Comparison of ENCODE assay signal across 22 cellular contexts in genomic region chrX:129700536-129700935, GRCh38. TPM values are rescaled to one million over a fixed set of nuclear protein-coding genes. Genes with fewer than 3 reads are reported as not detected.
DNase-seq lines count a peak whose midpoint lies in the region; TF ChIP-seq lines count a peak whose summit lies in the region.
"Had no signal": no experiment of that assay in that cellular context is flagged by ENCODE, and none has a peak within 500 bp of the region (broad histone marks: within the 10 kb centered on the region; RNA-seq: fewer than 3 reads in every experiment).

No MANE protein-coding gene starts in this region.

- intact Hi-C loops in left ventricle myocardium inferior (cut with micrococcal nuclease) (no loop called here), cardiac septum (cut with DNase I) (no loop called here), ascending aorta (cut with DNase I) (loop anchor here (2.0 kb wide), 1 partner anchor 20 kb away; no protein-coding TSS in a partner anchor), tibial artery (cut with DNase I; ENCODE audit: low total_unique reads) (no loop called here)

- H3K4me3 ChIP-seq in left ventricle myocardium inferior, result no peak overlapping the region
- H3K4me3 ChIP-seq in ascending aorta, result no peak overlapping the region
- no peak overlapping the region for H3K4me3 ChIP-seq in tibial artery
- H3K4me3 ChIP-seq in foreskin fibroblast (ENCODE audit: low read depth in 1 of 2, low read length in 2 of 2), result no peak overlapping the region
- H3K4me3 ChIP-seq: A549, GM12878, GM23248 had no signal

- H3K27ac ChIP-seq in left ventricle myocardium inferior (replicated peaks) (peak overlapping the region; percentile 58), ascending aorta (peak overlapping the region; percentile 63 to 75), tibial artery (peak overlapping the region; percentile 67 to 75)
- H3K27ac ChIP-seq: A549, GM23248 had no signal

- peaks cover 13% of the 10 kb centered on the region for H3K4me1 ChIP-seq in left ventricle myocardium inferior
- H3K4me1 ChIP-seq in ascending aorta, result peaks cover 0 to 5% of the 10 kb centered on the region in 2 donors
- peaks cover 0 to 16% (median 7%) of the 10 kb centered on the region in 4 donors for H3K4me1 ChIP-seq in tibial artery
- H3K4me1 ChIP-seq: BE2C had no signal

- DNase-seq in left ventricle myocardium inferior (no peak), cardiac septum (ENCODE audit: low spot score) (no peak), ascending aorta (ENCODE audit: low spot score in 2 of 2) (peak in 1 of 2 donors; percentile 41), tibial artery (no peak), UCSD-AML1 (lab: John Stamatoyannopoulos, UW; ENCODE audit: unreplicated experiment) (no peak), foreskin fibroblast (no peak)
- DNase-seq: 8988T; ACHN; AML-193; BE2C; CD4-positive, alpha-beta T cell; CD8-positive, alpha-beta memory T cell; DMS 273 treated with DMSO at 0.1 percent for 48 hours; DMS79; EL; GDM1; GM23248; H7; HCEC 1CT had no signal

- no peaks in the 10 kb centered on the region for H3K27me3 ChIP-seq in left ventricle myocardium inferior (ENCODE audit: low read depth)
- H3K27me3 ChIP-seq in ascending aorta, result no peaks in the 10 kb centered on the region
- no peaks in the 10 kb centered on the region for H3K27me3 ChIP-seq in tibial artery
- H3K27me3 ChIP-seq: BE2C had no signal

- TF ChIP-seq CTCF in left ventricle myocardium inferior (IDR thresholded peaks at IDR 0.05; ENCODE audit: borderline replicate concordance) (no peak), ascending aorta (IDR thresholded peaks at IDR 0.05) (no peak), tibial artery (IDR thresholded peaks at IDR 0.05) (no peak), foreskin fibroblast (IDR thresholded peaks at IDR 0.05; ENCODE audit: low read depth, low read length) (no peak)

- H3K9me3 ChIP-seq in left ventricle myocardium inferior (replicated peaks) (no peaks in the 10 kb centered on the region), ascending aorta (no peaks in the 10 kb centered on the region), tibial artery (no peaks in the 10 kb centered on the region)
- H3K9me3 ChIP-seq: A549, BE2C had no signal

- H3K36me3 ChIP-seq in left ventricle myocardium inferior (no peaks in the 10 kb centered on the region), ascending aorta (no peaks in the 10 kb centered on the region), tibial artery (no peaks in the 10 kb centered on the region)
- H3K36me3 ChIP-seq: BE2C had no signal

RNA-seq across cellular contexts. Expression of gene XPNPEP2, which starts 38.2 kb away (rescaled TPM):
- total RNA-seq in left ventricle myocardium inferior, result 1.3 TPM
- total RNA-seq in cardiac septum, result 0.22 TPM
- total RNA-seq in ascending aorta, result 7.7 TPM
- total RNA-seq: H1 had no signal

RNA-seq across cellular contexts. Expression of gene APLN, which starts 45.8 kb away (rescaled TPM):
- total RNA-seq in left ventricle myocardium inferior (15.9 TPM), cardiac septum (6.2 TPM), ascending aorta (2.2 TPM)
- total RNA-seq: CD4-positive, alpha-beta T cell; GM12878 had no signal
